Comparison of ENCODE assay signal across 8 cellular contexts in genomic region chr13:26529441-26529840, GRCh38. TPM values are rescaled to one million over a fixed set of nuclear protein-coding genes. Genes with fewer than 3 reads are reported as not detected.
DNase-seq lines count a peak whose midpoint lies in the region; ATAC-seq, FAIRE-seq and TF ChIP-seq lines count a peak whose summit lies in the region.
"Had no signal": no experiment of that assay in that cellular context is flagged by ENCODE, and none has a peak within 500 bp of the region (broad histone marks: within the 10 kb centered on the region; RNA-seq: fewer than 3 reads in every experiment).

No MANE protein-coding gene starts in this region.

- no peak for ATAC-seq in GM19395 (IDR thresholded peaks at IDR 0.05; ENCODE audit: unreplicated experiment)
- no peak for ATAC-seq in GM21381 (IDR thresholded peaks at IDR 0.05; ENCODE audit: unreplicated experiment)
- ATAC-seq in HG03025 (IDR thresholded peaks at IDR 0.05; ENCODE audit: low FRiP score, unreplicated experiment): no peak

- no peaks in the 10 kb centered on the region for H3K4me1 Mint-ChIP-seq in endothelial cell (ENCODE audit: unreplicated experiment)
- H3K4me1 Mint-ChIP-seq: immature natural killer cell had no signal

- H3K4me3 Mint-ChIP-seq in endothelial cell (ENCODE audit: unreplicated experiment): no peak overlapping the region
- H3K4me3 Mint-ChIP-seq: immature natural killer cell had no signal

- no peak overlapping the region for H3K4me3 ChIP-seq in skeletal muscle cell (ENCODE audit: low read depth, low read length)

- no peak for TF ChIP-seq CTCF in endothelial cell (IDR thresholded peaks at IDR 0.05; ENCODE audit: unreplicated experiment)

- H3K36me3 Mint-ChIP-seq in endothelial cell (ENCODE audit: low read depth, unreplicated experiment): no peaks in the 10 kb centered on the region
- H3K36me3 Mint-ChIP-seq: immature natural killer cell had no signal

- no peak for TF ChIP-seq POLR2A in H54 (IDR thresholded peaks at IDR 0.05; ENCODE audit: low read depth, low read length)

- H3K27ac Mint-ChIP-seq in endothelial cell (ENCODE audit: unreplicated experiment): no peak overlapping the region
- H3K27ac Mint-ChIP-seq: immature natural killer cell had no signal

- peak; percentile 5 for DNase-seq in H54 (ENCODE audit: insufficient read length, low spot score)
- peak; percentile 98 for DNase-seq in NCI-H82 treated with DMSO at 0.1 percent for 48 hours (lab: John Stamatoyannopoulos, UW; ENCODE audit: unreplicated experiment)
- peak; percentile 69 for DNase-seq in endothelial cell (ENCODE audit: low spot score)
- DNase-seq in skeletal muscle cell (ENCODE audit: low read depth): peak; percentile 34

- FAIRE-seq in H54 (lab: Jason Lieb, UNC): no peak

- no peaks in the 10 kb centered on the region for H3K27me3 Mint-ChIP-seq in endothelial cell (ENCODE audit: unreplicated experiment)

- H3K9me3 Mint-ChIP-seq in endothelial cell (ENCODE audit: unreplicated experiment): no peaks in the 10 kb centered on the region
- H3K9me3 Mint-ChIP-seq: immature natural killer cell had no signal

RNA-seq across cellular contexts. Expression of gene WASF3, which starts 28.0 kb away (rescaled TPM):
- total RNA-seq in endothelial cell (ENCODE audit: unreplicated experiment): 13.0 TPM

Comparison
In these comparisons a context has a peak if more than half of its experiments do, and no peak if none do; other contexts are left out.
1. DNase-seq: peak in every context shown above with its lines; median percentile 98 in NCI-H82 treated with DMSO at 0.1 percent for 48 hours; 69 in endothelial cell; 34 in skeletal muscle cell; 5 in H54.